Comparison of ENCODE assay signal across 8 cellular contexts in the genomic region with DNA sequence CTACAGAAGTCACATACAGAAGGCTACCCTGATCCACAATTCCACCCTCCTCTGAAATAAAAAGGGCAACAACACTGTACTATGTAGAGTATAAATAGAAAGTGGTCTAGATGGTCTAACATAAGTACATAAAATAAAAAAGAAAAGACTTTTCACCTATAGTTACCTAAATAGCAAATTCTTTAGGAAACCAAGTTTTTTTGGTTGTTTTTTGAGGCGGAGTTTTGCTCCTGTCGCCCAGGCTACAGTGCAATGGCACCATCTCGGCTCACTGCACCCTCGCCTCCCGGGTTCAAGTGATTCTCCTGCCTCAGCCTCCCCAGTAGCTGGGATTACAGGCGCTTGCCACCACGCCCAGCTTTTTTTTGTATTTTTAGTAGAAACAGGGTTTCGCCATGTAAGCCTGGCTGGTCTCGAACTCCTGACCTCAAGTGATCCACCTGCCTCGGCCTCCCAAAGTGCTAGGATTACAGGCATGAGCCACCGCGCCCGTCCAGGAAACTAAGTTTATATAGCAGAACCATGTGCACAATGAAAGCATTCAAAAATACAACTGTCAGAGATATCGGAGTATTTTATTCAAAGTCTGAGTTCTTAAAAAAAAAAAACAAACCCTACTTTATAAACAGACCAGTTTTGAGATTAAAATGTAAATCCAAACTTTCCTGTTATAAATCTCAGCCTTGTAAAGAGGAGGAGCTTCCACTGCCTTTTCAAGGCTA. TPM values are rescaled to one million over a fixed set of nuclear protein-coding genes. Genes with fewer than 3 reads are reported as not detected.
DNase-seq lines count a peak whose midpoint lies in the region; ATAC-seq and TF ChIP-seq lines count a peak whose summit lies in the region.

No MANE protein-coding gene starts in this region.

- WGBS in mesodermal cell (ENCODE audit: insufficient coverage in 2 of 2), 2 experiments: 75 to 93% methylated on average over 10 to 13 of the region's 14 CpGs
- 40% methylated on average over 14 of the region's 14 CpGs for WGBS in urinary bladder
- WGBS in aorta, 2 donors: 31 to 33% methylated on average over 14 of the region's 14 CpGs

- no peaks in the 10 kb centered on the region for H3K9me3 ChIP-seq in cardiac muscle cell (ENCODE audit: low read depth)
- H3K9me3 ChIP-seq in mesodermal cell (ENCODE audit: control insufficient read depth, low read length): no peaks in the 10 kb centered on the region
- H3K9me3 ChIP-seq in aorta (ENCODE audit: control insufficient read depth, low read length): no peaks in the 10 kb centered on the region

- H3K4me3 ChIP-seq in cardiac muscle cell: peak overlapping the region; percentile 75
- peak overlapping the region; percentile 93 for H3K4me3 ChIP-seq in brain microvascular endothelial cell (ENCODE audit: low read depth, low read length)
- peak overlapping the region; percentile 83 for H3K4me3 ChIP-seq in mesodermal cell (ENCODE audit: extremely low read depth, insufficient read depth, low read length, poor library complexity, severe bottlenecking)
- peak overlapping the region; percentile 87 for H3K4me3 ChIP-seq in urinary bladder (ENCODE audit: low read depth, low read length)
- H3K4me3 ChIP-seq in aorta (ENCODE audit: low read length in 2 of 2): peak overlapping the region in 1 of 2 donors; percentile 4

- H3K4me1 ChIP-seq in cardiac muscle cell (ENCODE audit: low read depth) (no peaks in the 10 kb centered on the region), mesodermal cell (ENCODE audit: control insufficient read depth, insufficient read depth, low read length, poor library complexity, severe bottlenecking) (no peaks in the 10 kb centered on the region), urinary bladder (ENCODE audit: insufficient read depth) (peaks cover 1% of the 10 kb centered on the region), aorta (ENCODE audit: control insufficient read depth in 1 of 2, insufficient read depth in 2 of 2, low read length in 2 of 2) (no peaks in the 10 kb centered on the region)

- no peak for TF ChIP-seq CTCF in cardiac muscle cell (IDR thresholded peaks at IDR 0.05; ENCODE audit: low read depth, low read length)
- TF ChIP-seq CTCF in brain microvascular endothelial cell (IDR thresholded peaks at IDR 0.05; ENCODE audit: low read depth, low read length, missing control alignments): no peak

- DNase-seq in cardiac muscle cell (ENCODE audit: low read depth in 1 of 2, low spot score in 1 of 2) (no peak), Right ventricle myocardium inferior (ENCODE audit: missing footprints) (no peak), brain microvascular endothelial cell (no peak), aorta (no peak), NCI-H2171 (lab: John Stamatoyannopoulos, UW) (no peak)

- intact Hi-C loops in Right ventricle myocardium inferior (cut with DNase I) (loop anchor here (2.0 to 5.0 kb wide), 5 partner anchors 81 to 247 kb away; partner anchors contain the start of genes C15orf39, MAN2C1, PTPN9 and SNUPN), aorta (cut with DNase I) (loop anchor here in 1 of 2 donors (5.0 kb wide), 3 partner anchors 82 to 178 kb away; partner anchors contain the start of genes MAN2C1, PTPN9 and SNUPN)

- H3K27me3 ChIP-seq in cardiac muscle cell (no peaks in the 10 kb centered on the region), brain microvascular endothelial cell (replicated peaks) (no peaks in the 10 kb centered on the region), aorta (ENCODE audit: control insufficient read depth in 1 of 2, insufficient read depth in 2 of 2, low read length in 1 of 2) (no peaks in the 10 kb centered on the region)

- no peaks in the 10 kb centered on the region for H3K36me3 ChIP-seq in cardiac muscle cell
- H3K36me3 ChIP-seq in brain microvascular endothelial cell (replicated peaks): no peaks in the 10 kb centered on the region
- peaks cover 26% of the 10 kb centered on the region for H3K36me3 ChIP-seq in mesodermal cell (ENCODE audit: control insufficient read depth, insufficient read depth, low read length)
- no peaks in the 10 kb centered on the region for H3K36me3 ChIP-seq in urinary bladder (ENCODE audit: insufficient read depth)
- no peaks in the 10 kb centered on the region for H3K36me3 ChIP-seq in aorta (ENCODE audit: control insufficient read depth in 1 of 2, insufficient read depth in 2 of 2, low read length in 1 of 2)

- ATAC-seq in Right ventricle myocardium inferior (no peak), GM21619 (IDR thresholded peaks at IDR 0.05; ENCODE audit: unreplicated experiment) (no peak), aorta (ENCODE audit: low FRiP score) (no peak)

- peak overlapping the region; percentile 96 for H3K27ac ChIP-seq in cardiac muscle cell
- no peak overlapping the region for H3K27ac ChIP-seq in brain microvascular endothelial cell
- peak overlapping the region; percentile 93 for H3K27ac ChIP-seq in mesodermal cell (ENCODE audit: low read depth, low read length, severe bottlenecking)
- H3K27ac ChIP-seq in urinary bladder (ENCODE audit: low read depth): peak overlapping the region; percentile 29
- H3K27ac ChIP-seq in aorta (ENCODE audit: low read depth in 1 of 2, low read length in 2 of 2): no peak overlapping the region

- in situ Hi-C loops in brain microvascular endothelial cell (cut with HindIII; ENCODE audit: low pct_ligation_motif_present, low sequenced_read_pairs): no loop called here

RNA-seq across cellular contexts. Expression of gene SIN3A, which starts 1.7 kb away (rescaled TPM):
- total RNA-seq in cardiac muscle cell: 32.8 and 41.1 TPM in 2 replicates
- 19.2 and 28.4 TPM in 2 replicates for polyA plus RNA-seq in cardiac muscle cell
- total RNA-seq in Right ventricle myocardium inferior: 24.5 TPM
- 56.6 TPM for polyA plus RNA-seq in mesodermal cell (2013, experiment 1 of 2)
- polyA plus RNA-seq in mesodermal cell (2013, experiment 2 of 2): 45.0 TPM
- 50.3 TPM for total RNA-seq in urinary bladder
- 34.2 TPM for polyA plus RNA-seq in urinary bladder
- 10 to 100 TPM; 67.1 to 67.9 TPM for total RNA-seq in aorta
- polyA plus RNA-seq in aorta: 10 to 100 TPM in 1 of 2 donors, 1 to 10 TPM in 1; 7.6 to 14.1 TPM

Comparison
In these comparisons a context has a peak if more than half of its experiments do, and no peak if none do; other contexts are left out.
1. H3K27ac ChIP-seq: peak in cardiac muscle cell (single experiment), mesodermal cell (single experiment) and urinary bladder (single experiment); none in brain microvascular endothelial cell (single experiment) and aorta (0 of 2).